In genomic region chr13:109200556-109200955, GRCh38 we compare ENCODE assay signal across 16 cellular contexts.
DNase-seq lines count a peak whose midpoint lies in the region; ATAC-seq and TF ChIP-seq lines count a peak whose summit lies in the region.
"Had no signal": no experiment of that assay in that cellular context is flagged by ENCODE, and none has a peak within 500 bp of the region (broad histone marks: within the 10 kb centered on the region; RNA-seq: fewer than 3 reads in every experiment).

No MANE protein-coding gene starts in this region.

- ATAC-seq in HG02623 (IDR thresholded peaks at IDR 0.05; ENCODE audit: unreplicated experiment) = no peak
- ATAC-seq: GM12878 had no signal

- H3K4me3 Mint-ChIP-seq in chondrocyte (ENCODE audit: unreplicated experiment) (no peak overlapping the region), osteocyte (ENCODE audit: unreplicated experiment) (no peak overlapping the region)
- H3K4me3 Mint-ChIP-seq: CD4-positive, CD25-positive, alpha-beta regulatory T cell; H9 had no signal

- H3K9me3 Mint-ChIP-seq in chondrocyte (ENCODE audit: low read depth) = no peaks in the 10 kb centered on the region
- H3K9me3 Mint-ChIP-seq in osteocyte (ENCODE audit: unreplicated experiment) = no peaks in the 10 kb centered on the region
- H3K9me3 Mint-ChIP-seq: H9 had no signal

- no peaks in the 10 kb centered on the region for H3K27me3 Mint-ChIP-seq in chondrocyte (ENCODE audit: low read depth)
- H3K27me3 Mint-ChIP-seq in osteocyte (ENCODE audit: unreplicated experiment) = no peaks in the 10 kb centered on the region
- H3K27me3 Mint-ChIP-seq: CD4-positive, CD25-positive, alpha-beta regulatory T cell had no signal

- peak overlapping the region; percentile 37 for H3K27ac Mint-ChIP-seq in chondrocyte (ENCODE audit: unreplicated experiment)
- H3K27ac Mint-ChIP-seq in osteocyte (ENCODE audit: unreplicated experiment) = peak overlapping the region; percentile 4
- H3K27ac Mint-ChIP-seq: CD4-positive, CD25-positive, alpha-beta regulatory T cell; H9 had no signal

- peak; percentile 61 for DNase-seq in EH (ENCODE audit: low read depth)
- DNase-seq in HT1080 (ENCODE audit: low read depth) = peak; percentile 31
- no peak for DNase-seq in chondrocyte (ENCODE audit: low spot score)
- DNase-seq in osteocyte (ENCODE audit: extremely low spot score, unreplicated experiment) = no peak
- DNase-seq in BE2C = no peak
- no peak for DNase-seq in T-helper 2 cell
- DNase-seq: CD4-positive, CD25-positive, alpha-beta regulatory T cell; H9; NCI-H1105 treated with DMSO at 0.1 percent for 48 hours; NCI-H2029 treated with DMSO at 0.1 percent for 48 hours; NCI-H345; NCI-H524; NCI-H82; Peyer's patch had no signal

- H3K36me3 ChIP-seq in BE2C = no peaks in the 10 kb centered on the region
- H3K36me3 ChIP-seq: Peyer's patch had no signal

- H3K27me3 ChIP-seq in BE2C = no peaks in the 10 kb centered on the region
- H3K27me3 ChIP-seq: Peyer's patch had no signal

- no peak for TF ChIP-seq CTCF in chondrocyte (IDR thresholded peaks at IDR 0.05)
- TF ChIP-seq CTCF in osteocyte (IDR thresholded peaks at IDR 0.05) = no peak
- TF ChIP-seq CTCF in BE2C (IDR thresholded peaks at IDR 0.05; ENCODE audit: low read depth, low read length) = no peak

- no peaks in the 10 kb centered on the region for H3K4me1 ChIP-seq in BE2C
- H3K4me1 ChIP-seq: Peyer's patch had no signal

- no peaks in the 10 kb centered on the region for H3K36me3 Mint-ChIP-seq in chondrocyte (ENCODE audit: low read depth)
- no peaks in the 10 kb centered on the region for H3K36me3 Mint-ChIP-seq in osteocyte (ENCODE audit: unreplicated experiment)
- H3K36me3 Mint-ChIP-seq: CD4-positive, CD25-positive, alpha-beta regulatory T cell had no signal

- H3K4me3 ChIP-seq in BE2C (ENCODE audit: low read depth, low read length) = no peak overlapping the region
- H3K4me3 ChIP-seq: GM12878, Peyer's patch had no signal

- H3K9me3 ChIP-seq in BE2C = no peaks in the 10 kb centered on the region
- H3K9me3 ChIP-seq: Peyer's patch had no signal

- H3K4me1 Mint-ChIP-seq in chondrocyte (ENCODE audit: low read depth) = peaks cover 37% of the 10 kb centered on the region
- H3K4me1 Mint-ChIP-seq in osteocyte (ENCODE audit: unreplicated experiment) = peaks cover 47% of the 10 kb centered on the region
- H3K4me1 Mint-ChIP-seq: CD4-positive, CD25-positive, alpha-beta regulatory T cell had no signal

Comparison
In these comparisons a context has a peak if more than half of its experiments do, and no peak if none do; other contexts are left out.
1. DNase-seq: peak in EH (single experiment) and HT1080 (single experiment); none in chondrocyte (single experiment), osteocyte (single experiment), BE2C (single experiment) and T-helper 2 cell (0 of 5).